2 cellular contexts compared by ENCODE assay signal in genomic region chr2:183474912-183475695, GRCh38.
A peak's percentile ranks its signal among the peaks of the same experiment; 100 is the strongest.
TF ChIP-seq lines count a peak whose summit lies in the region.

No MANE protein-coding gene starts in this region.

TF ChIP-seq in H1, 55 proteins besides CTCF, POLR2A, EP300 and RAD21 (continues in another document):
- TF ChIP-seq RFX5 (IDR thresholded peaks at IDR 0.05; ENCODE audit: borderline replicate concordance, low read depth, low read length) = no peak
- no peak for TF ChIP-seq FOSL1 (IDR thresholded peaks at IDR 0.05; ENCODE audit: insufficient read depth, low read depth, low read length)
- TF ChIP-seq E2F6 (IDR thresholded peaks at IDR 0.05) = no peak
- TF ChIP-seq CTBP2 (IDR thresholded peaks at IDR 0.05; ENCODE audit: borderline replicate concordance, insufficient read depth, insufficient read length, low read length) = no peak
- no peak for TF ChIP-seq CHD7 (IDR thresholded peaks at IDR 0.05; ENCODE audit: insufficient replicate concordance, low read length)
- no peak for TF ChIP-seq SRF (IDR thresholded peaks at IDR 0.05; ENCODE audit: low read depth, low read length)
- no peak for TF ChIP-seq SIX5 (IDR thresholded peaks at IDR 0.05; ENCODE audit: low read depth, low read length)
- TF ChIP-seq RXRA (IDR thresholded peaks at IDR 0.05; ENCODE audit: insufficient read depth, low read depth, low read length) = no peak
- no peak for TF ChIP-seq BRCA1 (IDR thresholded peaks at IDR 0.05; ENCODE audit: low read depth, low read length)
- TF ChIP-seq SIN3A (conservative IDR thresholded peaks at IDR 0.05 in 1 of 2, IDR thresholded peaks at IDR 0.05 in 1 of 2; ENCODE audit: low read depth in 1 of 2, low read length in 2 of 2) = no peak
- TF ChIP-seq ASH2L (IDR thresholded peaks at IDR 0.05; ENCODE audit: low read length) = no peak
- TF ChIP-seq GABPA (IDR thresholded peaks at IDR 0.05; ENCODE audit: borderline replicate concordance, insufficient read depth, low read length) = no peak
- TF ChIP-seq MAX (IDR thresholded peaks at IDR 0.05) = no peak
- TF ChIP-seq NRF1 (IDR thresholded peaks at IDR 0.05; ENCODE audit: low read depth, low read length) = no peak
- TF ChIP-seq, protein P1, sequence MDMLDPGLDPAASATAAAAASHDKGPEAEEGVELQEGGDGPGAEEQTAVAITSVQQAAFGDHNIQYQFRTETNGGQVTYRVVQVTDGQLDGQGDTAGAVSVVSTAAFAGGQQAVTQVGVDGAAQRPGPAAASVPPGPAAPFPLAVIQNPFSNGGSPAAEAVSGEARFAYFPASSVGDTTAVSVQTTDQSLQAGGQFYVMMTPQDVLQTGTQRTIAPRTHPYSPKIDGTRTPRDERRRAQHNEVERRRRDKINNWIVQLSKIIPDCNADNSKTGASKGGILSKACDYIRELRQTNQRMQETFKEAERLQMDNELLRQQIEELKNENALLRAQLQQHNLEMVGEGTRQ (IDR thresholded peaks at IDR 0.05; ENCODE audit: low read length) = no peak

TF ChIP-seq in neural cell, 6 proteins besides CTCF, POLR2A, EP300 and RAD21:
- TF ChIP-seq TAF1 (IDR thresholded peaks at IDR 0.05; ENCODE audit: low read depth) (no peak), POLR2AphosphoS5 (IDR thresholded peaks at IDR 0.05) (peak; percentile 83), MXI1 (conservative IDR thresholded peaks at IDR 0.05; ENCODE audit: poor library complexity, severe bottlenecking) (peak; percentile 41), SMC3 (conservative IDR thresholded peaks at IDR 0.05; ENCODE audit: poor library complexity) (peak; percentile 24), EZH2 (IDR thresholded peaks at IDR 0.05; ENCODE audit: borderline replicate concordance, insufficient read depth, low read length, poor library complexity, severe bottlenecking) (no peak)
- TF ChIP-seq, protein P2, sequence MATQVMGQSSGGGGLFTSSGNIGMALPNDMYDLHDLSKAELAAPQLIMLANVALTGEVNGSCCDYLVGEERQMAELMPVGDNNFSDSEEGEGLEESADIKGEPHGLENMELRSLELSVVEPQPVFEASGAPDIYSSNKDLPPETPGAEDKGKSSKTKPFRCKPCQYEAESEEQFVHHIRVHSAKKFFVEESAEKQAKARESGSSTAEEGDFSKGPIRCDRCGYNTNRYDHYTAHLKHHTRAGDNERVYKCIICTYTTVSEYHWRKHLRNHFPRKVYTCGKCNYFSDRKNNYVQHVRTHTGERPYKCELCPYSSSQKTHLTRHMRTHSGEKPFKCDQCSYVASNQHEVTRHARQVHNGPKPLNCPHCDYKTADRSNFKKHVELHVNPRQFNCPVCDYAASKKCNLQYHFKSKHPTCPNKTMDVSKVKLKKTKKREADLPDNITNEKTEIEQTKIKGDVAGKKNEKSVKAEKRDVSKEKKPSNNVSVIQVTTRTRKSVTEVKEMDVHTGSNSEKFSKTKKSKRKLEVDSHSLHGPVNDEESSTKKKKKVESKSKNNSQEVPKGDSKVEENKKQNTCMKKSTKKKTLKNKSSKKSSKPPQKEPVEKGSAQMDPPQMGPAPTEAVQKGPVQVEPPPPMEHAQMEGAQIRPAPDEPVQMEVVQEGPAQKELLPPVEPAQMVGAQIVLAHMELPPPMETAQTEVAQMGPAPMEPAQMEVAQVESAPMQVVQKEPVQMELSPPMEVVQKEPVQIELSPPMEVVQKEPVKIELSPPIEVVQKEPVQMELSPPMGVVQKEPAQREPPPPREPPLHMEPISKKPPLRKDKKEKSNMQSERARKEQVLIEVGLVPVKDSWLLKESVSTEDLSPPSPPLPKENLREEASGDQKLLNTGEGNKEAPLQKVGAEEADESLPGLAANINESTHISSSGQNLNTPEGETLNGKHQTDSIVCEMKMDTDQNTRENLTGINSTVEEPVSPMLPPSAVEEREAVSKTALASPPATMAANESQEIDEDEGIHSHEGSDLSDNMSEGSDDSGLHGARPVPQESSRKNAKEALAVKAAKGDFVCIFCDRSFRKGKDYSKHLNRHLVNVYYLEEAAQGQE (IDR thresholded peaks at IDR 0.05; ENCODE audit: borderline replicate concordance) = peak; percentile 70
TF ChIP-seq in neural cell: peak in this region for 4.
